In the genomic region with DNA sequence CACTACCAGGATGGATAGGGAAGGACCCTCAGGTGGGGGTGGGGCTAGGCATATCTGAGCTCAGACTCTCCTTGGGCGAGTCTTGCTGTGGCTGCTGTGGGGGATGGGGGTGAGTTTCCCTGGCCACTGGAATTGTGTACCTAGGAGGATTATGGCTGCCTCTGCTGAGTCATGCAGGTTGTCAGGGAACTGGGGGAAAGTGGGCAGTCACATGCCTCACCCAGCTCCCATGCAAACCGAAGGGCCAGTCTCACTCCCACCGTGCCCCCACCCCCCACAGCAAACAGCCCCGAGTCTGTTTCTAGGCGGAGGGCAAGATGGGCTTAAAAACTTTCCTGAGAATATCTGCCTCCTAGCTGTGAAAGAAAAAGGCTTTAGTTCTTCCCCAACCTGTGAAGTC, we compare ENCODE assay signal across 17 cellular contexts.
"Had no signal": no experiment of that assay in that cellular context is flagged by ENCODE, and none has a peak within 500 bp of the region (broad histone marks: within the 10 kb centered on the region; RNA-seq: fewer than 3 reads in every experiment).

No MANE protein-coding gene starts in this region.

- H3K27me3 Mint-ChIP-seq: activated CD8-positive, alpha-beta memory T cell treated with anti-CD3 and anti-CD28 coated beads, Interleukin-2, amount 10 ng/mL, durations not matched to agents 7 days and 5 days; activated naive CD8-positive, alpha-beta T cell treated with anti-CD3 and anti-CD28 coated beads for 36 hours; activated T-cell treated with anti-CD3 and anti-CD28 coated beads, Interleukin-2, amount 50 U/mL, for 24 hours; stimulated activated naive CD8-positive, alpha-beta T cell treated with anti-CD3 and anti-CD28 coated beads, Interleukin-15, Interleukin-2, amounts not matched to agents 100 ng/mL and 50 ng/mL, for 24 hours had no signal

- H3K9me3 Mint-ChIP-seq: activated naive CD8-positive, alpha-beta T cell treated with anti-CD3 and anti-CD28 coated beads for 36 hours; stimulated activated naive CD8-positive, alpha-beta T cell treated with anti-CD3 and anti-CD28 coated beads, Interleukin-15, Interleukin-2, amounts not matched to agents 100 ng/mL and 50 ng/mL, for 24 hours had no signal

- DNase-seq: activated CD4-positive, alpha-beta T cell treated with anti-CD3 and anti-CD28 coated beads, Interleukin-2, amount 50 U/mL, for 4 hours; activated CD8-positive, alpha-beta memory T cell treated with anti-CD3 and anti-CD28 coated beads, Interleukin-2, amount 10 ng/mL, durations not matched to agents 7 days and 5 days; activated effector memory CD4-positive, alpha-beta T cell treated with anti-CD3 and anti-CD28 coated beads, Interleukin-2, amount 50 U/mL, for 16 hours; activated naive CD8-positive, alpha-beta T cell treated with anti-CD3 and anti-CD28 coated beads for 36 hours; activated T-cell treated with anti-CD3 and anti-CD28 coated beads, Interleukin-2, amount 50 U/mL, for 24 hours; dorsolateral prefrontal cortex; psoas muscle; stimulated activated CD4-positive, alpha-beta T cell treated with anti-CD3 and anti-CD28 coated beads, Interleukin-4, amount 100 ng/mL, for 1 hour; stimulated activated CD8-positive, alpha-beta memory T cell treated with anti-CD3 and anti-CD28 coated beads, Interleukin-4, amount 100 ng/mL, for 48 hours; T-helper 2 cell; upper lobe of left lung had no signal

- FAIRE-seq: bronchial epithelial cell, endometrium had no signal

- H3K4me3 Mint-ChIP-seq: activated CD8-positive, alpha-beta memory T cell treated with anti-CD3 and anti-CD28 coated beads, Interleukin-2, amount 10 ng/mL, durations not matched to agents 7 days and 5 days; activated naive CD8-positive, alpha-beta T cell treated with anti-CD3 and anti-CD28 coated beads for 36 hours; activated T-cell treated with anti-CD3 and anti-CD28 coated beads, Interleukin-2, amount 50 U/mL, for 24 hours; nephron; stimulated activated naive CD8-positive, alpha-beta T cell treated with anti-CD3 and anti-CD28 coated beads, Interleukin-15, Interleukin-2, amounts not matched to agents 100 ng/mL and 50 ng/mL, for 24 hours had no signal

- H3K27ac Mint-ChIP-seq: activated CD8-positive, alpha-beta memory T cell treated with anti-CD3 and anti-CD28 coated beads, Interleukin-2, amount 10 ng/mL, durations not matched to agents 7 days and 5 days; activated naive CD8-positive, alpha-beta T cell treated with anti-CD3 and anti-CD28 coated beads for 36 hours; activated T-cell treated with anti-CD3 and anti-CD28 coated beads, Interleukin-2, amount 50 U/mL, for 24 hours; nephron; stimulated activated naive CD8-positive, alpha-beta T cell treated with anti-CD3 and anti-CD28 coated beads, Interleukin-15, Interleukin-2, amounts not matched to agents 100 ng/mL and 50 ng/mL, for 24 hours had no signal

- H3K36me3 Mint-ChIP-seq: activated CD8-positive, alpha-beta memory T cell treated with anti-CD3 and anti-CD28 coated beads, Interleukin-2, amount 10 ng/mL, durations not matched to agents 7 days and 5 days; activated naive CD8-positive, alpha-beta T cell treated with anti-CD3 and anti-CD28 coated beads for 36 hours had no signal

- H3K4me1 Mint-ChIP-seq: activated CD8-positive, alpha-beta memory T cell treated with anti-CD3 and anti-CD28 coated beads, Interleukin-2, amount 10 ng/mL, durations not matched to agents 7 days and 5 days; activated naive CD8-positive, alpha-beta T cell treated with anti-CD3 and anti-CD28 coated beads for 36 hours; nephron had no signal

- ATAC-seq: activated CD4-positive, CD25-positive, alpha-beta regulatory T cell treated with anti-CD3 and anti-CD28 coated beads, Interleukin-2, amount 50 U/mL, for 24 hours; activated CD8-positive, alpha-beta memory T cell treated with anti-CD3 and anti-CD28 coated beads, Interleukin-2, amount 10 ng/mL, durations not matched to agents 7 days and 5 days; left lobe of liver; psoas muscle had no signal
